Comparison of ENCODE assay signal across 8 cellular contexts in genomic region chr18:24659837-24660720, GRCh38.
DNase-seq lines count a peak whose midpoint lies in the region; ATAC-seq and TF ChIP-seq lines count a peak whose summit lies in the region.

No MANE protein-coding gene starts in this region.

- H3K27me3 ChIP-seq in heart left ventricle = no peaks in the 10 kb centered on the region

- DNase-seq in NCI-H1694 (lab: John Stamatoyannopoulos, UW) (peak; percentile 5), NCI-H1694 treated with DMSO at 0.1 percent for 48 hours (lab: John Stamatoyannopoulos, UW) (no peak), heart left ventricle (peak; percentile 45 to 75 (median 56)), kidney glomerular epithelial cell (lab: John Stamatoyannopoulos, UW) (no peak), superior temporal gyrus (ENCODE audit: extremely low spot score) (no peak)
- peak; percentile 2 to 12 for DNase-seq in activated CD4-positive, alpha-beta T cell treated with anti-CD3 and anti-CD28 coated beads for 4 hours
- DNase-seq in stimulated activated naive CD4-positive, alpha-beta T cell treated with Interleukin-2 at 50 U/mL for 16 hours (lab: John Stamatoyannopoulos, UW) = peak; percentile 5

- peak; percentile 83 for ATAC-seq in HG03175 (IDR thresholded peaks at IDR 0.05; ENCODE audit: unreplicated experiment)
- ATAC-seq in heart left ventricle = peak in 3 of 4 donors; percentile 59 to 72 (median 71)

- no peak for TF ChIP-seq POLR2A in heart left ventricle (IDR thresholded peaks at IDR 0.05)

- H3K27ac ChIP-seq in heart left ventricle = peak overlapping the region; percentile 40 to 88 (median 77)

- no peak for TF ChIP-seq CTCF in heart left ventricle (IDR thresholded peaks at IDR 0.05)

- H3K4me1 ChIP-seq in heart left ventricle = peaks cover 0 to 42% (median 12%) of the 10 kb centered on the region in 12 donors

- H3K9me3 ChIP-seq in heart left ventricle = no peaks in the 10 kb centered on the region

- intact Hi-C loops in heart left ventricle (cut with DNase I) = loop anchor here in 2 of 10 donors (5.0 kb wide), 1 partner anchor 33 kb away; no protein-coding TSS in a partner anchor

- WGBS in heart left ventricle, 4 donors = 41 to 57% (median 45%) methylated on average over 21 of the region's 21 CpGs

- H3K4me3 ChIP-seq in heart left ventricle = peak overlapping the region; percentile 12 to 64 (median 45)

- H3K36me3 ChIP-seq in heart left ventricle = no peaks in the 10 kb centered on the region

Comparison
In these comparisons a context has a peak if more than half of its experiments do, and no peak if none do; other contexts are left out.
1. DNase-seq: peak in NCI-H1694 (single experiment), activated CD4-positive, alpha-beta T cell treated with anti-CD3 and anti-CD28 coated beads for 4 hours (2 of 2), heart left ventricle (5 of 5) and stimulated activated naive CD4-positive, alpha-beta T cell treated with Interleukin-2 at 50 U/mL for 16 hours (single experiment); none in NCI-H1694 treated with DMSO at 0.1 percent for 48 hours (single experiment), kidney glomerular epithelial cell (single experiment) and superior temporal gyrus (single experiment).